Comparison of ENCODE assay signal across 1 cellular context in genomic region chr9:14912849-14913248, GRCh38.
TF ChIP-seq lines count a peak whose summit lies in the region.

No MANE protein-coding gene starts in this region.

TF ChIP-seq in HepG2, 621 proteins besides CTCF, POLR2A, EP300 and RAD21 (continued from another document):
- TF ChIP-seq, protein P1, sequence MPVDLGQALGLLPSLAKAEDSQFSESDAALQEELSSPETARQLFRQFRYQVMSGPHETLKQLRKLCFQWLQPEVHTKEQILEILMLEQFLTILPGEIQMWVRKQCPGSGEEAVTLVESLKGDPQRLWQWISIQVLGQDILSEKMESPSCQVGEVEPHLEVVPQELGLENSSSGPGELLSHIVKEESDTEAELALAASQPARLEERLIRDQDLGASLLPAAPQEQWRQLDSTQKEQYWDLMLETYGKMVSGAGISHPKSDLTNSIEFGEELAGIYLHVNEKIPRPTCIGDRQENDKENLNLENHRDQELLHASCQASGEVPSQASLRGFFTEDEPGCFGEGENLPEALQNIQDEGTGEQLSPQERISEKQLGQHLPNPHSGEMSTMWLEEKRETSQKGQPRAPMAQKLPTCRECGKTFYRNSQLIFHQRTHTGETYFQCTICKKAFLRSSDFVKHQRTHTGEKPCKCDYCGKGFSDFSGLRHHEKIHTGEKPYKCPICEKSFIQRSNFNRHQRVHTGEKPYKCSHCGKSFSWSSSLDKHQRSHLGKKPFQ (CRISPR knock-in tag; IDR thresholded peaks at IDR 0.05; ENCODE audit: insufficient replicate concordance): no peak
- no peak for TF ChIP-seq FOXA1 (IDR thresholded peaks at IDR 0.05)
- no peak for TF ChIP-seq FOXA1 (CRISPR knock-in tag; IDR thresholded peaks at IDR 0.05)
